34 cellular contexts compared by ENCODE assay signal in genomic region chr19:49956113-49956491, GRCh38. TPM values are rescaled to one million over a fixed set of nuclear protein-coding genes. Genes with fewer than 3 reads are reported as not detected.
"Had no signal": no experiment of that assay in that cellular context is flagged by ENCODE, and none has a peak within 500 bp of the region (broad histone marks: within the 10 kb centered on the region; RNA-seq: fewer than 3 reads in every experiment).

No MANE protein-coding gene starts in this region.

- H3K27me3 Mint-ChIP-seq: progenitor cell of endocrine pancreas had no signal

- H3K36me3 ChIP-seq: breast epithelium, esophagus squamous epithelium, sigmoid colon, uterus, WERI-Rb-1 had no signal

- H3K27me3 ChIP-seq: breast epithelium, testis, uterus had no signal

- H3K27ac Mint-ChIP-seq: activated CD4-positive, alpha-beta memory T cell treated with anti-CD3 and anti-CD28 coated beads, Interleukin-2, amount 10 ng/mL, durations not matched to agents 7 days and 5 days; activated CD4-positive, alpha-beta T cell treated with anti-CD3 and anti-CD28 coated beads, Interleukin-2, amount 10 ng/mL, durations not matched to agents 24 days and 14 days; activated naive CD4-positive, alpha-beta T cell treated with anti-CD3 and anti-CD28 coated beads, Interleukin-2, amount 10 ng/mL, durations not matched to agents 7 days and 5 days; activated naive CD8-positive, alpha-beta T cell treated with anti-CD3 and anti-CD28 coated beads, Interleukin-2, amount 10 ng/mL, durations not matched to agents 7 days and 5 days; activated T-cell treated with anti-CD3 and anti-CD28 coated beads, Interleukin-2, amount 50 U/mL, for 24 hours; naive B cell; progenitor cell of endocrine pancreas; T-helper 17 cell had no signal

- DNase-seq: activated CD4-positive, alpha-beta memory T cell treated with anti-CD3 and anti-CD28 coated beads, Interleukin-2, amount 10 ng/mL, durations not matched to agents 7 days and 5 days; activated CD4-positive, alpha-beta T cell treated with anti-CD3 and anti-CD28 coated beads, Interleukin-2, amount 10 ng/mL, durations not matched to agents 24 days and 14 days; activated CD4-positive, CD25-positive, alpha-beta regulatory T cell treated with anti-CD3 and anti-CD28 coated beads, Interleukin-2, amount 50 U/mL, for 72 hours; activated CD8-positive, alpha-beta memory T cell treated with anti-CD3 and anti-CD28 coated beads, Interleukin-2, amount 50 U/mL, for 48 hours; activated gamma-delta T cell; activated naive CD4-positive, alpha-beta T cell treated with anti-CD3 and anti-CD28 coated beads, Interleukin-2, amount 10 ng/mL, durations not matched to agents 7 days and 5 days; activated naive CD8-positive, alpha-beta T cell treated with anti-CD3 and anti-CD28 coated beads, Interleukin-2, amount 10 ng/mL, durations not matched to agents 7 days and 5 days; activated T-cell treated with anti-CD3 and anti-CD28 coated beads, Interleukin-2, amount 50 U/mL, for 24 hours; amniotic stem cell; central memory CD4-positive, alpha-beta T cell; effector CD8-positive, alpha-beta T cell; esophagus squamous epithelium; foreskin melanocyte; islet precursor cell; left ventricle myocardium superior; naive B cell; retina; sigmoid colon; small intestine; stimulated activated CD4-positive, alpha-beta T cell treated with anti-CD3 and anti-CD28 coated beads, Interleukin-15, amount 100 ng/mL, for 24 hours; stimulated activated CD4-positive, alpha-beta T cell treated with anti-CD3 and anti-CD28 coated beads, Interleukin-2, amount 100 ng/mL, for 24 hours; stimulated activated naive CD4-positive, alpha-beta T cell treated with Interleukin-2 at 50 U/mL for 16 hours; T-helper 17 cell; T1000; testis; trophoblast cell; uterus; WERI-Rb-1 had no signal

- H3K27ac ChIP-seq: breast epithelium, epithelial cell of prostate, esophagus squamous epithelium, uterus, WERI-Rb-1 had no signal

- H3K4me3 ChIP-seq: breast epithelium, esophagus squamous epithelium, sigmoid colon, testis had no signal

- H3K4me1 Mint-ChIP-seq: activated naive CD4-positive, alpha-beta T cell treated with anti-CD3 and anti-CD28 coated beads, Interleukin-2, amount 10 ng/mL, durations not matched to agents 7 days and 5 days had no signal

- H3K36me3 Mint-ChIP-seq: activated naive CD4-positive, alpha-beta T cell treated with anti-CD3 and anti-CD28 coated beads, Interleukin-2, amount 10 ng/mL, durations not matched to agents 7 days and 5 days; activated naive CD8-positive, alpha-beta T cell treated with anti-CD3 and anti-CD28 coated beads, Interleukin-2, amount 10 ng/mL, durations not matched to agents 7 days and 5 days; naive B cell had no signal

- H3K9me3 Mint-ChIP-seq: activated CD4-positive, alpha-beta memory T cell treated with anti-CD3 and anti-CD28 coated beads, Interleukin-2, amount 10 ng/mL, durations not matched to agents 7 days and 5 days; activated CD4-positive, alpha-beta T cell treated with anti-CD3 and anti-CD28 coated beads, Interleukin-2, amount 10 ng/mL, durations not matched to agents 24 days and 14 days; activated naive CD4-positive, alpha-beta T cell treated with anti-CD3 and anti-CD28 coated beads, Interleukin-2, amount 10 ng/mL, durations not matched to agents 7 days and 5 days; activated naive CD8-positive, alpha-beta T cell treated with anti-CD3 and anti-CD28 coated beads, Interleukin-2, amount 10 ng/mL, durations not matched to agents 7 days and 5 days; activated T-cell treated with anti-CD3 and anti-CD28 coated beads, Interleukin-2, amount 50 U/mL, for 24 hours had no signal

- H3K4me3 Mint-ChIP-seq: activated CD4-positive, alpha-beta memory T cell treated with anti-CD3 and anti-CD28 coated beads, Interleukin-2, amount 10 ng/mL, durations not matched to agents 7 days and 5 days; activated CD4-positive, alpha-beta T cell treated with anti-CD3 and anti-CD28 coated beads, Interleukin-2, amount 10 ng/mL, durations not matched to agents 24 days and 14 days; activated naive CD4-positive, alpha-beta T cell treated with anti-CD3 and anti-CD28 coated beads, Interleukin-2, amount 10 ng/mL, durations not matched to agents 7 days and 5 days; activated naive CD8-positive, alpha-beta T cell treated with anti-CD3 and anti-CD28 coated beads, Interleukin-2, amount 10 ng/mL, durations not matched to agents 7 days and 5 days; activated T-cell treated with anti-CD3 and anti-CD28 coated beads, Interleukin-2, amount 50 U/mL, for 24 hours; T-helper 17 cell had no signal

- ATAC-seq: SK-N-SH treated with all-trans-retinoic acid at 6 μM for 48 hours, T-helper 17 cell had no signal

- H3K9me3 ChIP-seq: breast epithelium, esophagus squamous epithelium, sigmoid colon, testis, uterus had no signal

RNA-seq across cellular contexts. Expression of gene SIGLEC11, which starts 4.9 kb away (rescaled TPM):
- total RNA-seq: activated CD4-positive, alpha-beta memory T cell treated with anti-CD3 and anti-CD28 coated beads, Interleukin-2, amount 10 ng/mL, durations not matched to agents 7 days and 5 days; activated CD4-positive, alpha-beta T cell treated with anti-CD3 and anti-CD28 coated beads, Interleukin-2, amount 10 ng/mL, durations not matched to agents 24 days and 14 days; activated naive CD8-positive, alpha-beta T cell treated with anti-CD3 and anti-CD28 coated beads, Interleukin-2, amount 10 ng/mL, durations not matched to agents 7 days and 5 days; dermis blood vessel endothelial cell; lung microvascular endothelial cell; progenitor cell of endocrine pancreas; T-helper 17 cell had no signal

RNA-seq across cellular contexts. Expression of gene IL4I1, which starts 59.4 kb away (rescaled TPM):
- total RNA-seq: left ventricle myocardium superior had no signal
